Comparison of ENCODE assay signal across 10 cellular contexts in genomic region chr12:49342914-49343731, GRCh38. TPM values are rescaled to one million over a fixed set of nuclear protein-coding genes. Genes with fewer than 3 reads are reported as not detected.
DNase-seq lines count a peak whose midpoint lies in the region; ATAC-seq and TF ChIP-seq lines count a peak whose summit lies in the region.
"Had no signal": no experiment of that assay in that cellular context is flagged by ENCODE, and none has a peak within 500 bp of the region (broad histone marks: within the 10 kb centered on the region; RNA-seq: fewer than 3 reads in every experiment).

No MANE protein-coding gene starts in this region.

- H3K4me3 Mint-ChIP-seq in CD14-positive monocyte, result peak overlapping the region; percentile 76 to 92

- intact Hi-C loops in CD14-positive monocyte (cut with micrococcal nuclease), result loop anchor here (2.0 to 10.0 kb wide), 3 partner anchors 54 to 278 kb away; partner anchors contain the start of genes KMT2D (in 1 of the 2) and RHEBL1 (in 1 of the 2)

- H3K9me3 Mint-ChIP-seq in CD14-positive monocyte, result peaks cover 0 to 29% (median 11%) of the 10 kb centered on the region in 7 donors

- H3K9me3 ChIP-seq in HUES64 (ENCODE audit: insufficient read depth, low read depth, low read length), result no peaks in the 10 kb centered on the region
- no peaks in the 10 kb centered on the region for H3K9me3 ChIP-seq in mucosa of rectum (ENCODE audit: control insufficient read depth in 2 of 2, low read length in 2 of 2)
- H3K9me3 ChIP-seq: thyroid gland had no signal

- TF ChIP-seq CTCF in CD14-positive monocyte (IDR thresholded peaks at IDR 0.05) (no peak), astrocyte of the spinal cord (IDR thresholded peaks at IDR 0.05; ENCODE audit: low read depth, low read length) (no peak)

- H3K4me3 ChIP-seq in HUES64 (ENCODE audit: low read length), result peak overlapping the region; percentile 60
- peak overlapping the region; percentile 31 for H3K4me3 ChIP-seq in astrocyte of the spinal cord (ENCODE audit: low read depth, low read length)
- H3K4me3 ChIP-seq in mucosa of rectum (ENCODE audit: low read length in 2 of 2), result peak overlapping the region; percentile 51 to 54
- H3K4me3 ChIP-seq in urinary bladder (ENCODE audit: low read depth, low read length), result peak overlapping the region; percentile 38

- 2% methylated on average over 30 of the region's 33 CpGs for WGBS in HUES64
- 7% methylated on average over 33 of the region's 33 CpGs for WGBS in urinary bladder

- no peak overlapping the region for H3K27ac Mint-ChIP-seq in CD14-positive monocyte

- H3K36me3 Mint-ChIP-seq in CD14-positive monocyte, result peaks cover 6 to 10% of the 10 kb centered on the region in 2 donors

- H3K4me1 ChIP-seq in HUES64 (ENCODE audit: insufficient read depth, low read length) (peaks cover 24% of the 10 kb centered on the region), mucosa of rectum (ENCODE audit: control insufficient read depth in 2 of 2, insufficient read depth in 2 of 2, low read length in 2 of 2) (peaks cover 43% of the 10 kb centered on the region in 2 donors), urinary bladder (ENCODE audit: insufficient read depth) (peaks cover 6% of the 10 kb centered on the region)

- in situ Hi-C loops in astrocyte of the spinal cord (cut with HindIII; ENCODE audit: low sequenced_read_pairs), result no loop called here

- H3K27me3 Mint-ChIP-seq in CD14-positive monocyte (ENCODE audit: low read depth in 3 of 3), result peaks cover 91 to 100% (median 98%) of the 10 kb centered on the region in 3 donors

- ATAC-seq in HG03097 (IDR thresholded peaks at IDR 0.05; ENCODE audit: low FRiP score, unreplicated experiment), result no peak

- H3K27me3 ChIP-seq in HUES64 (ENCODE audit: insufficient read depth, low read length) (peaks cover 100% of the 10 kb centered on the region), mucosa of rectum (ENCODE audit: control insufficient read depth in 2 of 2, insufficient read depth in 2 of 2, low read length in 2 of 2) (peaks cover 29 to 37% of the 10 kb centered on the region in 2 donors)
- H3K27me3 ChIP-seq: thyroid gland had no signal

- H3K9ac ChIP-seq in HUES64 (ENCODE audit: low read depth, low read length) (no peak overlapping the region), mucosa of rectum (ENCODE audit: low read depth in 1 of 2, low read length in 2 of 2) (peak overlapping the region in 1 of 2 donors; percentile 38)

- H3K36me3 ChIP-seq in HUES64 (ENCODE audit: insufficient read depth, low read length) (no peaks in the 10 kb centered on the region), mucosa of rectum (ENCODE audit: control insufficient read depth in 2 of 2, insufficient read depth in 2 of 2, low read length in 2 of 2) (no peaks in the 10 kb centered on the region), urinary bladder (ENCODE audit: insufficient read depth) (no peaks in the 10 kb centered on the region)
- H3K36me3 ChIP-seq: thyroid gland had no signal

- H3K27ac ChIP-seq in HUES64 (ENCODE audit: low read depth, low read length), result no peak overlapping the region
- H3K27ac ChIP-seq in mucosa of rectum (ENCODE audit: low read depth in 2 of 2, low read length in 2 of 2), result no peak overlapping the region
- no peak overlapping the region for H3K27ac ChIP-seq in urinary bladder (ENCODE audit: low read depth)
- H3K27ac ChIP-seq: epithelial cell of prostate had no signal

- peaks cover 42% of the 10 kb centered on the region for H3K4me1 Mint-ChIP-seq in CD14-positive monocyte

- DNase-seq in CD14-positive monocyte (ENCODE audit: low spot score) (no peak), astrocyte of the spinal cord (ENCODE audit: low read depth, low spot score) (no peak), NCI-H2029 (lab: John Stamatoyannopoulos, UW) (no peak), NCI-H1105 treated with DMSO at 0.1 percent for 48 hours (lab: John Stamatoyannopoulos, UW) (no peak)

RNA-seq across cellular contexts. Expression of gene DNAJC22, which starts 3.6 kb away (rescaled TPM):
- polyA plus RNA-seq in CD14-positive monocyte, result not detected
- 0.35 TPM for polyA plus RNA-seq in HUES64 (2013, experiment 1 of 2)
- polyA plus RNA-seq in HUES64 (2013, experiment 2 of 2), result 0.57 TPM
- 1.0 TPM for total RNA-seq in urinary bladder
- polyA plus RNA-seq in urinary bladder, result 0.03 TPM

RNA-seq across cellular contexts. Expression of gene C1QL4, which starts 6.1 kb away (rescaled TPM):
- polyA plus RNA-seq in CD14-positive monocyte (not detected), urinary bladder (not detected)
- polyA plus RNA-seq in HUES64 (2013, experiment 1 of 2), result 1.1 TPM
- polyA plus RNA-seq in HUES64 (2013, experiment 2 of 2), result 3.9 TPM
- not detected for total RNA-seq in urinary bladder

RNA-seq across cellular contexts. Expression of gene TROAP, which starts 20.1 kb away (rescaled TPM):
- not detected for polyA plus RNA-seq in CD14-positive monocyte
- 36.7 TPM for polyA plus RNA-seq in HUES64 (2013, experiment 1 of 2)
- 39.3 TPM for polyA plus RNA-seq in HUES64 (2013, experiment 2 of 2)
- total RNA-seq in urinary bladder, result 10.4 TPM
- polyA plus RNA-seq in urinary bladder, result 0.48 TPM

RNA-seq across cellular contexts. Expression of gene SPATS2, which starts 24.1 kb away (rescaled TPM):
- polyA plus RNA-seq in CD14-positive monocyte, result 1 to 10 TPM; 1.1 to 1.8 TPM
- polyA plus RNA-seq in HUES64 (2013, experiment 1 of 2), result 27.4 TPM
- polyA plus RNA-seq in HUES64 (2013, experiment 2 of 2), result 30.4 TPM
- 52.8 TPM for total RNA-seq in urinary bladder
- polyA plus RNA-seq in urinary bladder, result 11.5 TPM

RNA-seq across cellular contexts. Expression of gene PRPH, which starts 48.2 kb away (rescaled TPM):
- polyA plus RNA-seq in CD14-positive monocyte (not detected), urinary bladder (24.8 TPM)
- 0.80 TPM for polyA plus RNA-seq in HUES64 (2013, experiment 1 of 2)
- 1.3 TPM for polyA plus RNA-seq in HUES64 (2013, experiment 2 of 2)
- total RNA-seq in urinary bladder, result 9.1 TPM
